In the genomic region with DNA sequence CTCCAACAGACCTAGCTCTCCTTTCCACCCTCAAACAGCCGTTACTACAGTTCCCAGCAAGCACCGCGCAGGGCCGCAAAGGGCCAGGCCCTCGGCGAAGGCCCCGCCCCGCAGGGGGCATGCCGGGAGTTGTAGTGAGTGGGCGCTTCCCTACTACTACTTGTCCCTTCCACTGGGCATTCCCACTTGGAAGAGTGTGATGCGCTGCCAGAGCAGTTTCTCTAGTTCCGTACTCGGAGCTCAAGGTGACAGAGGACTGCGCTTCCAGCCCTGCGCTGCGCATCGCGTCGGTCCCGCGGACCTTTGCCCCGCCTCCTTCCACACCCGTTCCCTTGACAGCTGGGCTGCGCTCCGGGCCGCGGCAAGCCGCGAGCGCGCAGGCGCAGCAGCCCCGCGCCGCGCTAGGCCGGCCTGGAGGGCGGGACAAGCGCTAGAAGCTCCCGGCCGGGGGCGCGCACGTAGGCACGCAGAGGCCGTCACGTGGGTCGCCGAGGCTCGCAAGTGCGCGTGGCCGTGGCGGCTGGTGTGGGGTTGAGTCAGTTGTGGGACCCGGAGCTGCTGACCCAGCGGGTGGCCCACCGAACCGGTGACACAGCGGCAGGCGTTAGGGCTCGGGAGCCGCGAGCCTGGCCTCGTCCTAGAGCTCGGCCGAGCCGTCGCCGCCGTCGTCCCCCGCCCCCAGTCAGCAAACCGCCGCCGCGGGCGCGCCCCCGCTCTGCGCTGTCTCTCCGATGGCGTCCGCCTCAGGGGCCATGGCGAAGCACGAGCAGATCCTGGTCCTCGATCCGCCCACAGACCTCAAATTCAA, we compare ENCODE assay signal across 8 cellular contexts.
A peak's percentile ranks its signal among the peaks of the same experiment; 100 is the strongest.
DNase-seq lines count a peak whose midpoint lies in the region; ATAC-seq lines count a peak whose summit lies in the region.

A gene with protein sequence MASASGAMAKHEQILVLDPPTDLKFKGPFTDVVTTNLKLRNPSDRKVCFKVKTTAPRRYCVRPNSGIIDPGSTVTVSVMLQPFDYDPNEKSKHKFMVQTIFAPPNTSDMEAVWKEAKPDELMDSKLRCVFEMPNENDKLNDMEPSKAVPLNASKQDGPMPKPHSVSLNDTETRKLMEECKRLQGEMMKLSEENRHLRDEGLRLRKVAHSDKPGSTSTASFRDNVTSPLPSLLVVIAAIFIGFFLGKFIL (plus strand): TSS at position 491 of the 808 bp plus-strand sequence. CDS start 241 bp downstream, at position 732.

- ATAC-seq in GM19328 (IDR thresholded peaks at IDR 0.05; ENCODE audit: unreplicated experiment), result peak; percentile 80
- ATAC-seq in HG03469 (IDR thresholded peaks at IDR 0.05; ENCODE audit: unreplicated experiment), result peak; percentile 64

- H3K27ac ChIP-seq in BLaER1 treated with 17β-estradiol and CSF1 and Interleukin-3, amounts not matched to agents 10 nM and 100 nM, result peak within 1 kb of the TSS; percentile 94 to 100 (median 99)
- peak within 1 kb of the TSS; percentile 99 for H3K27ac ChIP-seq in cingulate gyrus (ENCODE audit: low read depth, low read length)

- peak within 1 kb of the TSS; percentile 89 to 99 (median 98) for H3K4me3 ChIP-seq in BLaER1 treated with 17β-estradiol and CSF1 and Interleukin-3, amounts not matched to agents 10 nM and 100 nM

- peaks cover 30 to 38% (median 34%) of the 10 kb centered on the region in 10 experiments for H3K4me1 ChIP-seq in BLaER1 treated with 17β-estradiol and CSF1 and Interleukin-3, amounts not matched to agents 10 nM and 100 nM

- 0 out of 22 replicates have a peak, but pooled peaks cover 0 to 2% (median 0%) of the 10 kb centered on the region in 11 experiments for H3K36me3 ChIP-seq in BLaER1 treated with 17β-estradiol and CSF1 and Interleukin-3, amounts not matched to agents 10 nM and 100 nM

- H3K4me2 ChIP-seq in BLaER1 treated with 17β-estradiol and CSF1 and Interleukin-3, amounts not matched to agents 10 nM and 100 nM, result peak within 1 kb of the TSS; percentile 71 to 92 (median 86)

- H3K9ac ChIP-seq in BLaER1 treated with 17β-estradiol and CSF1 and Interleukin-3, amounts not matched to agents 10 nM and 100 nM, result peak within 1 kb of the TSS; percentile 94 to 100 (median 98)

- H3K27me3 ChIP-seq in BLaER1 treated with 17β-estradiol and CSF1 and Interleukin-3, amounts not matched to agents 10 nM and 100 nM, result no peaks in the 10 kb centered on the region

- DNase-seq in NCI-H526 (lab: John Stamatoyannopoulos, UW) (peak; percentile 84 to 94), kidney tubule cell (ENCODE audit: low spot score) (peak; percentile 97)
- peak; percentile 93 for DNase-seq in activated CD4-positive, alpha-beta T cell treated with anti-CD3 and anti-CD28 coated beads for 48 hours
- peak; percentile 80 to 83 for DNase-seq in stimulated activated CD4-positive, alpha-beta T cell treated with anti-CD3 and anti-CD28 coated beads, Interleukin-1b, Interleukin-23, amount 100 ng/mL, for 1 hour (ENCODE audit: low read depth in 2 of 2)

- peaks cover 40 to 43% (median 42%) of the 10 kb centered on the region in 11 experiments for H4K20me1 ChIP-seq in BLaER1 treated with 17β-estradiol and CSF1 and Interleukin-3, amounts not matched to agents 10 nM and 100 nM

- peaks cover 0 to 8% (median 6%) of the 10 kb centered on the region in 11 experiments; a peak in 11 of 22 replicates for H3K9me3 ChIP-seq in BLaER1 treated with 17β-estradiol and CSF1 and Interleukin-3, amounts not matched to agents 10 nM and 100 nM (replicated peaks in 1 of 11)

Comparison
In these comparisons a context has a peak if more than half of its experiments do, and no peak if none do; other contexts are left out.
1. Peak in every context shown above with its lines: DNase-seq, ATAC-seq, H3K4me3 ChIP-seq and H3K27ac ChIP-seq.